Comparison of ENCODE assay signal across 25 cellular contexts in genomic region chr14:101506211-101506920, GRCh38. TPM values are rescaled to one million over a fixed set of nuclear protein-coding genes. Genes with fewer than 3 reads are reported as not detected.
DNase-seq lines count a peak whose midpoint lies in the region; ATAC-seq and TF ChIP-seq lines count a peak whose summit lies in the region.
"Had no signal": no experiment of that assay in that cellular context is flagged by ENCODE, and none has a peak within 500 bp of the region (broad histone marks: within the 10 kb centered on the region; RNA-seq: fewer than 3 reads in every experiment).

No MANE protein-coding gene starts in this region.

- TF ChIP-seq POLR2A in transverse colon (IDR thresholded peaks at IDR 0.05): no peak

- no peaks in the 10 kb centered on the region for H3K36me3 Mint-ChIP-seq in activated T-cell treated with anti-CD3 and anti-CD28 coated beads, Interleukin-2, amount 50 U/mL, for 72 hours (ENCODE audit: insufficient read depth in 2 of 2)
- H3K36me3 Mint-ChIP-seq: mesothelial cell of epicardium had no signal

- no peak for ATAC-seq in lower lobe of right lung
- no peak for ATAC-seq in activated T-cell treated with anti-CD3 and anti-CD28 coated beads, Interleukin-2, amount 50 U/mL, for 72 hours (replicated peaks in 1 of 2)
- ATAC-seq: activated CD4-positive, CD25-positive, alpha-beta regulatory T cell treated with anti-CD3 and anti-CD28 coated beads, Interleukin-2, amount 50 U/mL, for 24 hours; SK-N-SH treated with all-trans-retinoic acid at 6 μM for 48 hours had no signal

- TF ChIP-seq CTCF in coronary artery (IDR thresholded peaks at IDR 0.05): no peak
- no peak for TF ChIP-seq CTCF in lower lobe of right lung (IDR thresholded peaks at IDR 0.05)
- TF ChIP-seq CTCF in transverse colon (IDR thresholded peaks at IDR 0.05): no peak

- peak; percentile 59 for DNase-seq in activated effector memory CD4-positive, alpha-beta T cell treated with anti-CD3 and anti-CD28 coated beads, Interleukin-2, amount 50 U/mL, for 16 hours
- DNase-seq in activated effector memory CD4-positive, alpha-beta T cell treated with Interleukin-2 at 50 U/mL for 16 hours: no peak
- DNase-seq in coronary artery (ENCODE audit: low spot score) (peak; percentile 70), lower lobe of right lung (peak; percentile 30), transverse colon (peak; percentile 4), GM19240 (ENCODE audit: insufficient read length, low spot score) (no peak), cerebellum (ENCODE audit: low spot score) (no peak)
- DNase-seq in activated T-cell treated with anti-CD3 and anti-CD28 coated beads, Interleukin-2, amount 50 U/mL, for 72 hours: no peak
- DNase-seq: 8988T; amniotic stem cell; GM23248; KBM-7; MV-4-11; NCI-H1930; NCI-H446 treated with DMSO at 0.1 percent for 48 hours; stimulated activated CD4-positive, alpha-beta T cell treated with anti-CD3 and anti-CD28 coated beads, Interleukin-15, amount 100 ng/mL, for 24 hours; thyroid gland had no signal

- H3K27me3 Mint-ChIP-seq in activated T-cell treated with anti-CD3 and anti-CD28 coated beads, Interleukin-2, amount 50 U/mL, for 72 hours (ENCODE audit: low read depth): no peaks in the 10 kb centered on the region
- H3K27me3 Mint-ChIP-seq: B cell had no signal

- peaks cover 7% of the 10 kb centered on the region for H3K27me3 ChIP-seq in lower lobe of right lung (ENCODE audit: low read depth)
- H3K27me3 ChIP-seq in transverse colon: no peaks in the 10 kb centered on the region
- H3K27me3 ChIP-seq: thyroid gland had no signal

- H3K4me1 ChIP-seq in lower lobe of right lung (no peaks in the 10 kb centered on the region), transverse colon (no peaks in the 10 kb centered on the region)
- H3K4me1 ChIP-seq: thyroid gland had no signal

- H3K4me3 ChIP-seq in coronary artery (no peak overlapping the region), lower lobe of right lung (no peak overlapping the region), transverse colon (no peak overlapping the region)
- H3K4me3 ChIP-seq: GM23248, thyroid gland had no signal

- in situ Hi-C loops in transverse colon (cut with MboI; ENCODE audit: low pct_ligation_motif_present in 1 of 4, low pct_unique_long_range_greater_than_20kb in 1 of 4, low sequenced_read_pairs in 3 of 4): no loop called here

- H3K9me3 ChIP-seq in lower lobe of right lung: peaks cover 3% of the 10 kb centered on the region
- no peaks in the 10 kb centered on the region for H3K9me3 ChIP-seq in transverse colon
- H3K9me3 ChIP-seq: thyroid gland had no signal

- peaks cover 0 to 3% of the 10 kb centered on the region in 2 donors for H3K9me3 Mint-ChIP-seq in activated T-cell treated with anti-CD3 and anti-CD28 coated beads, Interleukin-2, amount 50 U/mL, for 72 hours
- H3K9me3 Mint-ChIP-seq: activated T-helper 1 cell treated with anti-CD3 and anti-CD28 coated beads, Interleukin-12 subunit alpha, Interleukin-12 subunit beta, Interleukin-2, Interleukin-4 antibody, amounts not matched to agents 30 ng/mL and 10 ng/mL and 1 ng/mL, durations not matched to agents 14 hours and 24 hours and 36 hours; mesothelial cell of epicardium; neural crest cell had no signal

- no peaks in the 10 kb centered on the region for H3K4me1 Mint-ChIP-seq in activated T-cell treated with anti-CD3 and anti-CD28 coated beads, Interleukin-2, amount 50 U/mL, for 72 hours (ENCODE audit: low read depth)
- H3K4me1 Mint-ChIP-seq: B cell, mesothelial cell of epicardium had no signal

- intact Hi-C loops in lower lobe of right lung (cut with DNase I) (no loop called here), transverse colon (cut with DNase I; ENCODE audit: low total_unique reads) (no loop called here)

- H3K36me3 ChIP-seq in lower lobe of right lung: no peaks in the 10 kb centered on the region
- no peaks in the 10 kb centered on the region for H3K36me3 ChIP-seq in transverse colon
- H3K36me3 ChIP-seq: thyroid gland had no signal

- no peak overlapping the region for H3K4me3 Mint-ChIP-seq in activated T-cell treated with anti-CD3 and anti-CD28 coated beads, Interleukin-2, amount 50 U/mL, for 72 hours
- H3K4me3 Mint-ChIP-seq: activated T-helper 1 cell treated with anti-CD3 and anti-CD28 coated beads, Interleukin-12 subunit alpha, Interleukin-12 subunit beta, Interleukin-2, Interleukin-4 antibody, amounts not matched to agents 30 ng/mL and 10 ng/mL and 1 ng/mL, durations not matched to agents 14 hours and 24 hours and 36 hours; B cell; mesothelial cell of epicardium; neural crest cell had no signal

- H3K27ac ChIP-seq in coronary artery (peak overlapping the region in 1 of 2 donors; percentile 35), lower lobe of right lung (no peak overlapping the region), transverse colon (no peak overlapping the region)
- H3K27ac ChIP-seq: GM23248 had no signal

- no peak for TF ChIP-seq EP300 in transverse colon (IDR thresholded peaks at IDR 0.05; ENCODE audit: low read depth)

- no peak overlapping the region for H3K27ac Mint-ChIP-seq in activated T-cell treated with anti-CD3 and anti-CD28 coated beads, Interleukin-2, amount 50 U/mL, for 72 hours
- H3K27ac Mint-ChIP-seq: activated T-helper 1 cell treated with anti-CD3 and anti-CD28 coated beads, Interleukin-12 subunit alpha, Interleukin-12 subunit beta, Interleukin-2, Interleukin-4 antibody, amounts not matched to agents 30 ng/mL and 10 ng/mL and 1 ng/mL, durations not matched to agents 14 hours and 24 hours and 36 hours; B cell; mesothelial cell of epicardium had no signal

- 72% methylated on average over 12 of the region's 13 CpGs; no CpG with 5 or more reads in 1 of the 2 donors for WGBS in transverse colon (ENCODE audit: low coverage in 1 of 2), 2 donors

RNA-seq across cellular contexts. Expression of gene DIO3, which starts 54.9 kb away (rescaled TPM):
- total RNA-seq in lower lobe of right lung (1.9 TPM), transverse colon (1 to 10 TPM in 3 of 4 donors, not detected in 1; 1.2 to 2.9 (median 1.4) TPM), cerebellum (6.1 TPM)
- total RNA-seq in activated T-cell treated with anti-CD3 and anti-CD28 coated beads, Interleukin-2, amount 50 U/mL, for 72 hours: not detected
- total RNA-seq: activated CD8-positive, alpha-beta memory T cell treated with anti-CD3 and anti-CD28 coated beads for 36 hours; activated T-helper 1 cell treated with anti-CD3 and anti-CD28 coated beads, Interleukin-12 subunit alpha, Interleukin-12 subunit beta, Interleukin-2, Interleukin-4 antibody, amounts not matched to agents 30 ng/mL and 10 ng/mL and 1 ng/mL, durations not matched to agents 14 hours and 24 hours and 36 hours; B cell; GM23248; renal cortical epithelial cell had no signal

Comparison
In these comparisons a context has a peak if more than half of its experiments do, and no peak if none do; other contexts are left out.
1. DNase-seq: peak in activated effector memory CD4-positive, alpha-beta T cell treated with anti-CD3 and anti-CD28 coated beads, Interleukin-2, amount 50 U/mL, for 16 hours (single experiment), coronary artery (single experiment), lower lobe of right lung (single experiment) and transverse colon (single experiment); none in activated effector memory CD4-positive, alpha-beta T cell treated with Interleukin-2 at 50 U/mL for 16 hours (single experiment), GM19240 (single experiment), activated T-cell treated with anti-CD3 and anti-CD28 coated beads, Interleukin-2, amount 50 U/mL, for 72 hours (0 of 2) and cerebellum (single experiment).